ENCODE assay signal across 6 cellular contexts in genomic region chr2:240557101-240557751, GRCh38. TPM values are rescaled to one million over a fixed set of nuclear protein-coding genes. Genes with fewer than 3 reads are reported as not detected.
DNase-seq lines count a peak whose midpoint lies in the region; ATAC-seq and TF ChIP-seq lines count a peak whose summit lies in the region.

No MANE protein-coding gene starts in this region.

- DNase-seq in GM23338 (ENCODE audit: low spot score) (peak; percentile 48), ovary (peak in 3 of 5 donors; percentile 24 to 48 (median 39)), SKM-1 (lab: John Stamatoyannopoulos, UW; ENCODE audit: unreplicated experiment) (no peak), NCI-H510A treated with DMSO at 0.1 percent for 48 hours (lab: John Stamatoyannopoulos, UW) (no peak)
- no peak for DNase-seq in central memory CD8-positive, alpha-beta T cell (ENCODE audit: low spot score in 2 of 2)
- no peak for DNase-seq in NK-92 treated with Interleukin-12 subunit alpha and Interleukin-12 subunit beta, amount 100 ng/mL, for 24 hours (lab: John Stamatoyannopoulos, UW)

- H3K4me1 Mint-ChIP-seq in GM23338 = peaks cover 26% of the 10 kb centered on the region
- peaks cover 40% of the 10 kb centered on the region for H3K4me1 Mint-ChIP-seq in central memory CD8-positive, alpha-beta T cell

- ATAC-seq in GM23338 = peak; percentile 4
- ATAC-seq in central memory CD8-positive, alpha-beta T cell (replicated peaks; ENCODE audit: extremely low read depth, poor library complexity, severe bottlenecking) = no peak

- TF ChIP-seq POLR2A in ovary (IDR thresholded peaks at IDR 0.05) = no peak

- peaks cover 9% of the 10 kb centered on the region; the same call in 1 of the 2 replicates for H3K79me2 ChIP-seq in GM23338 (replicated peaks; ENCODE audit: insufficient read depth)

- peaks cover 15% of the 10 kb centered on the region for H3K4me1 ChIP-seq in GM23338 (ENCODE audit: insufficient read depth)
- peaks cover 25% of the 10 kb centered on the region for H3K4me1 ChIP-seq in ovary (ENCODE audit: insufficient read depth)

- H3K36me3 ChIP-seq in GM23338 (ENCODE audit: insufficient read depth) (no peaks in the 10 kb centered on the region), ovary (no peaks in the 10 kb centered on the region)

- intact Hi-C loops in ovary (cut with DNase I) = no loop called here

- peaks cover 32% of the 10 kb centered on the region for H3K27me3 Mint-ChIP-seq in GM23338 (ENCODE audit: insufficient read depth, low read depth, poor library complexity)
- no peaks in the 10 kb centered on the region for H3K27me3 Mint-ChIP-seq in central memory CD8-positive, alpha-beta T cell

- H3K36me3 Mint-ChIP-seq in GM23338 (ENCODE audit: low read depth) = peaks cover 14% of the 10 kb centered on the region; the same call in 2 of the 3 replicates
- H3K36me3 Mint-ChIP-seq in central memory CD8-positive, alpha-beta T cell (ENCODE audit: insufficient read depth) = peaks cover 22% of the 10 kb centered on the region

- no peak overlapping the region for H3K27ac Mint-ChIP-seq in GM23338
- H3K27ac Mint-ChIP-seq in central memory CD8-positive, alpha-beta T cell (ENCODE audit: low read depth) = peak overlapping the region; percentile 71

- no peaks in the 10 kb centered on the region for H4K20me1 ChIP-seq in GM23338 (replicated peaks; ENCODE audit: insufficient read depth)

- H3K27ac ChIP-seq in GM23338 (ENCODE audit: low read depth) = no peak overlapping the region
- H3K27ac ChIP-seq in ovary = no peak overlapping the region

- 0 out of 4 replicates have a peak, but pooled peaks of 1 of the 2 experiments have one; percentile 10 for TF ChIP-seq CTCF in GM23338 (conservative IDR thresholded peaks at IDR 0.05; ENCODE audit: low read depth in 2 of 2)
- no peak for TF ChIP-seq CTCF in ovary (IDR thresholded peaks at IDR 0.05)

- H3K27me3 ChIP-seq in GM23338 (ENCODE audit: insufficient read depth) (peaks cover 24% of the 10 kb centered on the region), ovary (no peaks in the 10 kb centered on the region)

- peak overlapping the region; percentile 53 for H3K4me3 Mint-ChIP-seq in GM23338
- peak overlapping the region; percentile 87 for H3K4me3 Mint-ChIP-seq in central memory CD8-positive, alpha-beta T cell

- H3K9me3 ChIP-seq in ovary = no peaks in the 10 kb centered on the region

- no peaks in the 10 kb centered on the region; the same call in 2 of the 3 replicates for H3K9me3 Mint-ChIP-seq in GM23338
- no peaks in the 10 kb centered on the region for H3K9me3 Mint-ChIP-seq in central memory CD8-positive, alpha-beta T cell

- 11 to 16% (median 15%) methylated on average over 25 to 51 of the region's 51 CpGs for WGBS in ovary, 3 donors

- TF ChIP-seq EP300 in ovary (IDR thresholded peaks at IDR 0.05) = no peak

- H2AFZ ChIP-seq in GM23338 = peak overlapping the region; percentile 56; the same call in 1 of the 2 replicates

- H3K4me3 ChIP-seq in GM23338 (peak overlapping the region; percentile 56), ovary (peak overlapping the region; percentile 39)

- H3F3A ChIP-seq in GM23338 (replicated peaks; ENCODE audit: low read depth) = 0 out of 2 replicates have a peak, but pooled peaks cover 5% of the 10 kb centered on the region

- no peaks in the 10 kb centered on the region; the same call in 1 of the 2 replicates for H3K9me2 ChIP-seq in GM23338 (ENCODE audit: insufficient read depth)

- peak overlapping the region; percentile 78 for H3K4me2 ChIP-seq in GM23338

TF ChIP-seq in GM23338, 12 proteins besides CTCF, POLR2A, EP300 and RAD21:
- TF ChIP-seq JUNB (IDR thresholded peaks at IDR 0.05; ENCODE audit: unreplicated experiment) (no peak), CREB1 (CRISPR knock-in tag; IDR thresholded peaks at IDR 0.05; ENCODE audit: low read depth) (no peak), EZH2phosphoT487 (IDR thresholded peaks at IDR 0.05; ENCODE audit: unreplicated experiment) (no peak), ZNF114 (CRISPR knock-in tag; IDR thresholded peaks at IDR 0.05) (no peak), NANOG (IDR thresholded peaks at IDR 0.05; ENCODE audit: borderline replicate concordance) (no peak)
- TF ChIP-seq, protein P1, sequence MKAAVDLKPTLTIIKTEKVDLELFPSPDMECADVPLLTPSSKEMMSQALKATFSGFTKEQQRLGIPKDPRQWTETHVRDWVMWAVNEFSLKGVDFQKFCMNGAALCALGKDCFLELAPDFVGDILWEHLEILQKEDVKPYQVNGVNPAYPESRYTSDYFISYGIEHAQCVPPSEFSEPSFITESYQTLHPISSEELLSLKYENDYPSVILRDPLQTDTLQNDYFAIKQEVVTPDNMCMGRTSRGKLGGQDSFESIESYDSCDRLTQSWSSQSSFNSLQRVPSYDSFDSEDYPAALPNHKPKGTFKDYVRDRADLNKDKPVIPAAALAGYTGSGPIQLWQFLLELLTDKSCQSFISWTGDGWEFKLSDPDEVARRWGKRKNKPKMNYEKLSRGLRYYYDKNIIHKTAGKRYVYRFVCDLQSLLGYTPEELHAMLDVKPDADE (IDR thresholded peaks at IDR 0.05) = no peak

RNA-seq across cellular contexts. Expression of gene ANKMY1, which starts 0.6 kb away (rescaled TPM):
- 8.9 and 9.0 TPM in 2 replicates for total RNA-seq in GM23338 (2014; rRNA removed; shearing (Covaris generic))
- 2.3 TPM in 2 replicates for polyA plus RNA-seq in GM23338 (2016; fragmentation: Nextera tagmentation; extraction: Ambion mirVana)
- 10 to 100 TPM; 13.7 to 24.2 (median 21.6) TPM for total RNA-seq in ovary
- polyA plus RNA-seq in ovary = 10 to 100 TPM; 11.5 to 13.8 TPM

RNA-seq across cellular contexts. Expression of gene DUSP28, which starts 2.9 kb away (rescaled TPM):
- total RNA-seq in GM23338 (2014; rRNA removed; shearing (Covaris generic)) = 1.0 and 2.7 TPM in 2 replicates
- polyA plus RNA-seq in GM23338 (2016; fragmentation: Nextera tagmentation; extraction: Ambion mirVana) (4.3 and 4.8 TPM in 2 replicates), ovary (1 to 10 TPM; 4.0 to 5.3 TPM)
- 1 to 10 TPM; 2.7 to 9.9 (median 4.3) TPM for total RNA-seq in ovary

RNA-seq across cellular contexts. Expression of gene RNPEPL1, which starts 11.1 kb away (rescaled TPM):
- 21.0 and 28.4 TPM in 2 replicates for total RNA-seq in GM23338 (2014; rRNA removed; shearing (Covaris generic))
- 5.5 and 6.0 TPM in 2 replicates for polyA plus RNA-seq in GM23338 (2016; fragmentation: Nextera tagmentation; extraction: Ambion mirVana)
- total RNA-seq in ovary = 10 to 100 TPM; 15.1 to 25.2 (median 23.2) TPM
- polyA plus RNA-seq in ovary = 10 to 100 TPM in 1 of 2 donors, 1 to 10 TPM in 1; 3.5 to 27.3 TPM

RNA-seq across cellular contexts. Expression of gene CAPN10, which starts 29.3 kb away (rescaled TPM):
- 47.0 and 59.8 TPM in 2 replicates for total RNA-seq in GM23338 (2014; rRNA removed; shearing (Covaris generic))
- 30.2 and 31.7 TPM in 2 replicates for polyA plus RNA-seq in GM23338 (2016; fragmentation: Nextera tagmentation; extraction: Ambion mirVana)
- 10 to 100 TPM; 15.5 to 34.3 (median 26.8) TPM for total RNA-seq in ovary
- 10 to 100 TPM in 1 of 2 donors, 1 to 10 TPM in 1; 2.2 to 21.7 TPM for polyA plus RNA-seq in ovary

Comparison
In these comparisons a context has a peak if more than half of its experiments do, and no peak if none do; other contexts are left out.
1. DNase-seq: peak in GM23338 (single experiment) and ovary (3 of 5); none in central memory CD8-positive, alpha-beta T cell (0 of 2), NK-92 treated with Interleukin-12 subunit alpha and Interleukin-12 subunit beta, amount 100 ng/mL, for 24 hours (single experiment), SKM-1 (single experiment) and NCI-H510A treated with DMSO at 0.1 percent for 48 hours (single experiment).